ENCODE assay signal across 8 cellular contexts in genomic region chrX:106726485-106727437, GRCh38. TPM values are rescaled to one million over a fixed set of nuclear protein-coding genes. Genes with fewer than 3 reads are reported as not detected.
DNase-seq lines count a peak whose midpoint lies in the region; ATAC-seq and FAIRE-seq lines count a peak whose summit lies in the region.

A gene with protein sequence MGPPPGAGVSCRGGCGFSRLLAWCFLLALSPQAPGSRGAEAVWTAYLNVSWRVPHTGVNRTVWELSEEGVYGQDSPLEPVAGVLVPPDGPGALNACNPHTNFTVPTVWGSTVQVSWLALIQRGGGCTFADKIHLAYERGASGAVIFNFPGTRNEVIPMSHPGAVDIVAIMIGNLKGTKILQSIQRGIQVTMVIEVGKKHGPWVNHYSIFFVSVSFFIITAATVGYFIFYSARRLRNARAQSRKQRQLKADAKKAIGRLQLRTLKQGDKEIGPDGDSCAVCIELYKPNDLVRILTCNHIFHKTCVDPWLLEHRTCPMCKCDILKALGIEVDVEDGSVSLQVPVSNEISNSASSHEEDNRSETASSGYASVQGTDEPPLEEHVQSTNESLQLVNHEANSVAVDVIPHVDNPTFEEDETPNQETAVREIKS (plus strand): TSS chrX:106726701. CDS start chrX:106726914, 213 bp downstream.

- H3K9ac ChIP-seq in muscle layer of colon (ENCODE audit: low read length) = no peak within 1 kb of the TSS

- H3K27ac ChIP-seq in esophagus (ENCODE audit: low read depth in 2 of 2, low read length in 1 of 2) (peak within 1 kb of the TSS; percentile 5 to 73), muscle layer of colon (ENCODE audit: low read depth, low read length) (no peak within 1 kb of the TSS)

- peak within 1 kb of the TSS; percentile 49 for H3K4me3 Mint-ChIP-seq in T-helper 2 cell treated with Interferon-gamma antibody and Interleukin-4, amounts not matched to agents 5 μg/mL and 100 μg/mL, for 36 hours

- ATAC-seq in HG03439 (IDR thresholded peaks at IDR 0.05; ENCODE audit: unreplicated experiment) (no peak), HG03175 (IDR thresholded peaks at IDR 0.05; ENCODE audit: unreplicated experiment) (no peak)

- no peaks in the 10 kb centered on the region for H3K36me3 Mint-ChIP-seq in T-helper 2 cell treated with Interferon-gamma antibody and Interleukin-4, amounts not matched to agents 5 μg/mL and 100 μg/mL, for 36 hours (ENCODE audit: low read depth)

- FAIRE-seq in urothelium cell line (lab: Jason Lieb, UNC) = no peak

- H3K36me3 ChIP-seq in esophagus (ENCODE audit: control insufficient read depth in 2 of 2, insufficient read depth in 2 of 2, low read length in 1 of 2) = no peaks in the 10 kb centered on the region
- no peaks in the 10 kb centered on the region for H3K36me3 ChIP-seq in muscle layer of colon (ENCODE audit: insufficient read depth, low read length)

- no peaks in the 10 kb centered on the region for H3K9me3 Mint-ChIP-seq in T-helper 2 cell treated with Interferon-gamma antibody and Interleukin-4, amounts not matched to agents 5 μg/mL and 100 μg/mL, for 36 hours

- H3K27ac Mint-ChIP-seq in T-helper 2 cell treated with Interferon-gamma antibody and Interleukin-4, amounts not matched to agents 5 μg/mL and 100 μg/mL, for 36 hours = no peak within 1 kb of the TSS

- H3K27me3 ChIP-seq in esophagus (ENCODE audit: control insufficient read depth in 1 of 2, insufficient read depth in 2 of 2, low read length in 2 of 2) (peaks cover 0 to 6% of the 10 kb centered on the region in 2 donors), muscle layer of colon (ENCODE audit: control insufficient read depth in 1 of 2, insufficient read depth in 2 of 2, low read length in 2 of 2) (peaks cover 0 to 22% of the 10 kb centered on the region in 2 donors)

- DNase-seq in AG20443 (ENCODE audit: low spot score) (peak; percentile 55), HT-29 (ENCODE audit: low spot score) (peak; percentile 83), urothelium cell line (ENCODE audit: low spot score) (peak; percentile 40)
- peak; percentile 3 for DNase-seq in T-helper 2 cell treated with Interferon-gamma antibody and Interleukin-4, amounts not matched to agents 5 μg/mL and 100 μg/mL, for 36 hours (ENCODE audit: low spot score)

- no peaks in the 10 kb centered on the region for H3K4me1 Mint-ChIP-seq in T-helper 2 cell treated with Interferon-gamma antibody and Interleukin-4, amounts not matched to agents 5 μg/mL and 100 μg/mL, for 36 hours (ENCODE audit: low read depth)

- H3K4me3 ChIP-seq in esophagus (ENCODE audit: low read depth in 1 of 2, low read length in 2 of 2) (peak within 1 kb of the TSS; percentile 50 to 82), muscle layer of colon (ENCODE audit: low read depth in 1 of 2, low read length in 2 of 2) (peak within 1 kb of the TSS; percentile 44 to 51)

- H3K9me3 ChIP-seq in esophagus (ENCODE audit: control insufficient read depth in 2 of 2, insufficient read depth in 1 of 2, low read depth in 1 of 2, low read length in 1 of 2) = no peaks in the 10 kb centered on the region
- no peaks in the 10 kb centered on the region for H3K9me3 ChIP-seq in muscle layer of colon (ENCODE audit: low read length)

- peaks cover 50% of the 10 kb centered on the region for H3K27me3 Mint-ChIP-seq in T-helper 2 cell treated with Interferon-gamma antibody and Interleukin-4, amounts not matched to agents 5 μg/mL and 100 μg/mL, for 36 hours (ENCODE audit: low read depth)

- WGBS in esophagus, 2 donors = 3 to 32% methylated on average over 70 to 79 of the region's 79 CpGs

- no peaks in the 10 kb centered on the region for H3K4me1 ChIP-seq in esophagus (ENCODE audit: control insufficient read depth in 2 of 2, insufficient read depth in 2 of 2, low read length in 1 of 2)
- no peaks in the 10 kb centered on the region for H3K4me1 ChIP-seq in muscle layer of colon (ENCODE audit: insufficient read depth, low read length)

RNA-seq across cellular contexts. Expression of the gene that starts here (rescaled TPM):
- 61.5 and 69.0 TPM in 2 replicates for total RNA-seq in HT-29 (2014; rRNA removed; shearing (Covaris generic))
- 1 to 10 TPM; 2.6 to 3.3 TPM for polyA plus RNA-seq in esophagus

Comparison
In these comparisons a context has a peak if more than half of its experiments do, and no peak if none do; other contexts are left out.
1. DNase-seq: peak in every context shown above with its lines; median percentile 83 in HT-29; 55 in AG20443; 40 in urothelium cell line; 3 in T-helper 2 cell treated with Interferon-gamma antibody and Interleukin-4, amounts not matched to agents 5 μg/mL and 100 μg/mL, for 36 hours.